Comparison of ENCODE assay signal across 12 cellular contexts in the genomic region with DNA sequence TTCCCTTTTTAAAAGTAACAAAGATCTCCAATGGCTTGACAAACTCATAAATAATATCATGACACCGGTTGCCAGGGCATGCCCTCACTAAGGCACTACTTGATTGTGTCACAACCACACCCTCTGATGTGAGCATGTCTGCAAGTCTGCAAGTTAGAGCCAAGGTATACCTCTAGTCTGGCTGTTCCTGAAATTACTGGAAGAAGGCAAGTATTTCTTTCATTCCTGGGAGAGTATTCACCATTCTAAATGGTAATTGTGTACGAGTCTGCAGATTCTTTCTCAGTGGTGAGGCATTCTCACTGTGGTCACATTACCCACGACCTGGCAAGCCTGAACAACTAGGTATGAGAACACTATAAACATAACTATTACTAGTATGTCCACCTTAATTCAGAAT. TPM values are rescaled to one million over a fixed set of nuclear protein-coding genes. Genes with fewer than 3 reads are reported as not detected.
DNase-seq lines count a peak whose midpoint lies in the region; ATAC-seq and TF ChIP-seq lines count a peak whose summit lies in the region.
"Had no signal": no experiment of that assay in that cellular context is flagged by ENCODE, and none has a peak within 500 bp of the region (broad histone marks: within the 10 kb centered on the region; RNA-seq: fewer than 3 reads in every experiment).

No MANE protein-coding gene starts in this region.

- H4K12ac ChIP-seq in trophoblast cell (ENCODE audit: low read depth, low read length) = no peak overlapping the region

- no peak overlapping the region for H3K18ac ChIP-seq in trophoblast cell (ENCODE audit: low read length)

- peaks cover 33% of the 10 kb centered on the region for H3K36me3 Mint-ChIP-seq in endothelial cell (ENCODE audit: low read depth, unreplicated experiment)

- H2BK12ac ChIP-seq in trophoblast cell (ENCODE audit: low read length) = no peak overlapping the region

- H2AFZ ChIP-seq in trophoblast cell (ENCODE audit: insufficient read depth, low read length, poor library complexity) = no peak overlapping the region

- no peak overlapping the region for H3K4me2 ChIP-seq in trophoblast cell (ENCODE audit: low read length)

- H2BK120ac ChIP-seq in trophoblast cell (ENCODE audit: insufficient read depth, low read length, poor library complexity) = no peak overlapping the region

- no peaks in the 10 kb centered on the region for H3K79me1 ChIP-seq in trophoblast cell (ENCODE audit: low read length)

- WGBS in trophoblast cell (ENCODE audit: extremely low coverage, insufficient coverage, insufficient read length) = no CpG with 5 or more reads among the region's 3 CpGs

- no peaks in the 10 kb centered on the region; the same call in 1 of the 2 replicates for H3K9me3 ChIP-seq in MG63
- no peaks in the 10 kb centered on the region for H3K9me3 ChIP-seq in trophoblast cell (ENCODE audit: insufficient read depth, low read depth, low read length)

- no peaks in the 10 kb centered on the region for H3K9me3 Mint-ChIP-seq in endothelial cell (ENCODE audit: unreplicated experiment)

- H3K23ac ChIP-seq in trophoblast cell (ENCODE audit: low read length) = no peak overlapping the region

- peaks cover 21% of the 10 kb centered on the region for H3K36me3 ChIP-seq in MG63
- H3K36me3 ChIP-seq in trophoblast cell (ENCODE audit: control insufficient read depth in 1 of 2, insufficient read depth in 2 of 2, low read length in 2 of 2) = peaks cover 0 to 6% of the 10 kb centered on the region in 2 experiments

- no peak overlapping the region for H3K4ac ChIP-seq in trophoblast cell (ENCODE audit: low read depth, low read length)

- H3K14ac ChIP-seq in trophoblast cell (ENCODE audit: low read length) = no peak overlapping the region

- H3K4me1 ChIP-seq in trophoblast cell (ENCODE audit: control insufficient read depth in 1 of 2, insufficient read depth in 2 of 2, low read length in 2 of 2) = peaks cover 2 to 7% of the 10 kb centered on the region in 2 experiments

- no peak overlapping the region for H3K4me3 Mint-ChIP-seq in endothelial cell (ENCODE audit: unreplicated experiment)
- H3K4me3 Mint-ChIP-seq: activated naive CD8-positive, alpha-beta T cell had no signal

- peaks cover 24% of the 10 kb centered on the region for H3K4me1 Mint-ChIP-seq in endothelial cell (ENCODE audit: unreplicated experiment)

- H3K4me3 ChIP-seq in MG63 (no peak overlapping the region), epithelial cell of proximal tubule (ENCODE audit: low read depth, low read length) (no peak overlapping the region), trophoblast cell (ENCODE audit: low read depth, low read length) (no peak overlapping the region)

- no peak overlapping the region for H2BK5ac ChIP-seq in trophoblast cell (ENCODE audit: low read depth, low read length, poor library complexity)

- TF ChIP-seq CTCF in epithelial cell of proximal tubule (conservative IDR thresholded peaks at IDR 0.05; ENCODE audit: low read depth, low read length) (no peak), endothelial cell (IDR thresholded peaks at IDR 0.05; ENCODE audit: unreplicated experiment) (no peak)

- no peaks in the 10 kb centered on the region for H3K79me2 ChIP-seq in trophoblast cell (ENCODE audit: control insufficient read depth, insufficient read depth, low read length, poor library complexity)

- H4K8ac ChIP-seq in trophoblast cell (ENCODE audit: low read depth, low read length) = no peak overlapping the region

- H3K27ac ChIP-seq in trophoblast cell (ENCODE audit: low read depth, low read length) = no peak overlapping the region

- H3K9ac ChIP-seq in trophoblast cell (ENCODE audit: low read length) = no peak overlapping the region

- H3K27ac Mint-ChIP-seq in endothelial cell (ENCODE audit: unreplicated experiment) = no peak overlapping the region

- H3K27me3 ChIP-seq in MG63 = no peaks in the 10 kb centered on the region
- no peaks in the 10 kb centered on the region for H3K27me3 ChIP-seq in trophoblast cell (ENCODE audit: insufficient read depth, low read length)

- ATAC-seq in HG03139 (IDR thresholded peaks at IDR 0.05; ENCODE audit: unreplicated experiment) (no peak), GM21447 (IDR thresholded peaks at IDR 0.05; ENCODE audit: unreplicated experiment) (no peak), GM21529 (IDR thresholded peaks at IDR 0.05; ENCODE audit: unreplicated experiment) (no peak)

- H3K27me3 Mint-ChIP-seq in endothelial cell (ENCODE audit: unreplicated experiment) = no peaks in the 10 kb centered on the region
- H3K27me3 Mint-ChIP-seq: activated naive CD8-positive, alpha-beta T cell had no signal

- H4K91ac ChIP-seq in trophoblast cell (ENCODE audit: low read depth, low read length) = no peak overlapping the region

- in situ Hi-C loops in Caki2 (cut with HindIII; ENCODE audit: low pct_unique_long_range_greater_than_20kb, low sequenced_read_pairs) = no loop called here

- DNase-seq in Caki2 (ENCODE audit: low read depth) (peak; percentile 51), MG63 (peak; percentile 80), epithelial cell of proximal tubule (ENCODE audit: low read depth) (peak; percentile 83), trophoblast cell (peak; percentile 74 to 93), endothelial cell (ENCODE audit: low spot score) (no peak)
- DNase-seq: activated CD4-positive, alpha-beta T cell treated with anti-CD3 and anti-CD28 coated beads, Interleukin-2, amount 50 U/mL, for 4 hours; NCI-H187 treated with DMSO at 0.1 percent for 48 hours; stimulated activated CD4-positive, alpha-beta T cell treated with anti-CD3 and anti-CD28 coated beads, Interleukin-2, amount 100 ng/mL, for 24 hours had no signal

- no peak overlapping the region for H2AK5ac ChIP-seq in trophoblast cell (ENCODE audit: low read length)

RNA-seq across cellular contexts. Expression of a gene that starts 25.7 kb away (rescaled TPM):
- total RNA-seq in Caki2 (2014; rRNA removed; shearing (Covaris generic); ENCODE audit: low replicate concordance) = not detected in 2 replicates
- total RNA-seq in MG63 (2014; rRNA removed; shearing (Covaris generic); ENCODE audit: low replicate concordance) = not detected in 2 replicates
- total RNA-seq in epithelial cell of proximal tubule = not detected in 2 replicates
- polyA plus RNA-seq in trophoblast cell (2013) = not detected in 2 replicates
- total RNA-seq in endothelial cell (ENCODE audit: unreplicated experiment) = not detected
